Comparison of ENCODE assay signal across 11 cellular contexts in the genomic region with DNA sequence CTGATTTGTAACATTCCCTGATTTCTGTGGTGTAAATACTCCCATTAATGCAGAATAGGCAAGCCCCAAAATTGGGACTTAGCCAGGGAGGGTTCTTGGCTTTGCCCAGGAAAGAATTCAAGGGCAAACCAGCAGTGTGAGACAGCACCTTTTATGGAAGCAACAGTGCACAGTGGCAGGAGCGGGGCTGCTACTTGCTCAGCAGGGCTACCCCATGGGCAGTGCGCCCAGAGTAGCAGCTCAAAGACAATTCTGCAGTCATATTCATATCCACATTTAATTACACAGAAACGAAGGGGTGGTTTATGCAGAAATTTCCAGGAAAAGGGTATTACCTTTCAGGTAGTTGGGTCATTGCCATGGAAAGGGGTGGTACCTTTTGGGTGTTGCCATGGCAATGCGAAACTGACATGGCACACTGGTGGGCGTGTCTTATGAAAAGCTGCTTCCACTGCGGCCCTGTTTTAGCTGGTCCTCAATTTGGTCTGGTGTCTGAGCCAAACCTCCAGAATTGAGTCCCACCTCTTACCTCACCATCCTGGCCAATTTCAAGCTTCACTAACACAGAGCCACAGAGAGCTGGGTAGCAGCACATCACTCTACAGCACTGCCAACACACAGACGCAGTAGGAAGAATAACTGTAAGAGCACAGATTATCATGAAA. TPM values are rescaled to one million over a fixed set of nuclear protein-coding genes. Genes with fewer than 3 reads are reported as not detected.
DNase-seq lines count a peak whose midpoint lies in the region; ATAC-seq and TF ChIP-seq lines count a peak whose summit lies in the region.
"Had no signal": no experiment of that assay in that cellular context is flagged by ENCODE, and none has a peak within 500 bp of the region (broad histone marks: within the 10 kb centered on the region; RNA-seq: fewer than 3 reads in every experiment).

No MANE protein-coding gene starts in this region.

- H3K4me1 Mint-ChIP-seq in brain, result peaks cover 25% of the 10 kb centered on the region

- no peak for TF ChIP-seq POLR2A in sigmoid colon (IDR thresholded peaks at IDR 0.05)

- H3K27me3 ChIP-seq in sigmoid colon, result no peaks in the 10 kb centered on the region
- H3K27me3 ChIP-seq: tibial artery had no signal

- peak overlapping the region; percentile 64 to 78 (median 72) for H3K27ac ChIP-seq in sigmoid colon
- H3K27ac ChIP-seq: tibial artery had no signal

- H3K4me3 ChIP-seq in sigmoid colon, result no peak overlapping the region
- H3K4me3 ChIP-seq: tibial artery had no signal

- H3K27ac Mint-ChIP-seq in brain, result peak overlapping the region in 4 of 5 experiments; percentile 52 to 87 (median 67)

- no peaks in the 10 kb centered on the region for H3K36me3 ChIP-seq in sigmoid colon
- H3K36me3 ChIP-seq: tibial artery had no signal

- peak; percentile 92 to 93 for ATAC-seq in left cardiac atrium
- ATAC-seq in HG03571 (IDR thresholded peaks at IDR 0.05; ENCODE audit: unreplicated experiment), result no peak

- intact Hi-C loops in left cardiac atrium (cut with DNase I), result no loop called here
- intact Hi-C loops in sigmoid colon (cut with DNase I), result no loop called here
- intact Hi-C loops in posterior vena cava (cut with DNase I), result no loop called here

- whole genome bisulfite sequencing in sigmoid colon, 2 donors, result 70 to 85% methylated on average over 7 of the region's 7 CpGs

- H3K9me3 Mint-ChIP-seq in brain, result peaks cover 0 to 3% (median 0%) of the 10 kb centered on the region in 5 experiments

- DNase-seq in NCI-H2171 (lab: John Stamatoyannopoulos, UW), result peak; percentile 36
- peak; percentile 42 for DNase-seq in left cardiac atrium
- peak; percentile 88 for DNase-seq in sigmoid colon
- no peak for DNase-seq in GM19240 (ENCODE audit: insufficient read length, low spot score)
- no peak for DNase-seq in posterior vena cava (ENCODE audit: low spot score)
- DNase-seq: activated naive CD4-positive, alpha-beta T cell; kidney glomerular epithelial cell; tibial artery had no signal

- H3K4me1 ChIP-seq in sigmoid colon, result peaks cover 0 to 34% (median 26%) of the 10 kb centered on the region in 4 donors

- no peaks in the 10 kb centered on the region for H3K36me3 Mint-ChIP-seq in brain

- TF ChIP-seq CTCF in brain (conservative IDR thresholded peaks at IDR 0.05), result no peak
- no peak for TF ChIP-seq CTCF in sigmoid colon (IDR thresholded peaks at IDR 0.05)

- H3K27me3 Mint-ChIP-seq in brain, result peaks cover 10% of the 10 kb centered on the region

- peak overlapping the region in 1 of 5 experiments; percentile 37 for H3K4me3 Mint-ChIP-seq in brain

- H3K9me3 ChIP-seq in sigmoid colon, result no peaks in the 10 kb centered on the region
- H3K9me3 ChIP-seq: tibial artery had no signal

- TF ChIP-seq EP300 in sigmoid colon (IDR thresholded peaks at IDR 0.05), result peak in 1 of 4 donors; percentile 30

RNA-seq across cellular contexts. Expression of a gene that starts 35.9 kb away (rescaled TPM):
- polyA plus RNA-seq in brain (ENCODE audit: insufficient read depth, low read depth, low replicate concordance), result 1.4 TPM
- under 1 TPM in 1 of 2 donors, not detected in 1; 0.47 TPM for total RNA-seq in left cardiac atrium
- 1 to 10 TPM in 1 of 4 donors, under 1 TPM in 1, not detected in 2; 0.27 to 1.1 TPM for total RNA-seq in sigmoid colon
- 1 to 10 TPM in 1 of 3 donors, under 1 TPM in 2; 0.70 to 1.8 (median 0.92) TPM for polyA plus RNA-seq in sigmoid colon
- total RNA-seq in posterior vena cava, result under 1 TPM in 1 of 2 donors, not detected in 1; 0.43 TPM
- total RNA-seq: glomerular endothelial cell had no signal

Comparison
In these comparisons a context has a peak if more than half of its experiments do, and no peak if none do; other contexts are left out.
1. DNase-seq: peak in NCI-H2171 (single experiment), left cardiac atrium (single experiment) and sigmoid colon (single experiment); none in GM19240 (single experiment) and posterior vena cava (single experiment).